1 cellular context compared by ENCODE assay signal in genomic region chr10:124035306-124035927, GRCh38.
TF ChIP-seq lines count a peak whose summit lies in the region.

No MANE protein-coding gene starts in this region.

TF ChIP-seq in GM23338, 12 proteins besides CTCF, POLR2A, EP300 and RAD21 (continued from another document):
- TF ChIP-seq ZNF462 (CRISPR knock-in tag; IDR thresholded peaks at IDR 0.05): no peak
- no peak for TF ChIP-seq ZNF331 (CRISPR knock-in tag; IDR thresholded peaks at IDR 0.05; ENCODE audit: low read depth)
- TF ChIP-seq POLR2AphosphoS5 (IDR thresholded peaks at IDR 0.05; ENCODE audit: low read depth): no peak
- TF ChIP-seq ETS1 (IDR thresholded peaks at IDR 0.05): no peak
- no peak for TF ChIP-seq JUNB (IDR thresholded peaks at IDR 0.05; ENCODE audit: unreplicated experiment)
- TF ChIP-seq STAT1 (IDR thresholded peaks at IDR 0.05; ENCODE audit: unreplicated experiment): no peak
- TF ChIP-seq NANOG (IDR thresholded peaks at IDR 0.05; ENCODE audit: borderline replicate concordance): no peak
- no peak for TF ChIP-seq EZH2 (IDR thresholded peaks at IDR 0.05; ENCODE audit: low read depth, unreplicated experiment)
- no peak for TF ChIP-seq ZNF114 (CRISPR knock-in tag; IDR thresholded peaks at IDR 0.05)
- no peak for TF ChIP-seq EZH2phosphoT487 (IDR thresholded peaks at IDR 0.05; ENCODE audit: unreplicated experiment)
- TF ChIP-seq, protein P1, sequence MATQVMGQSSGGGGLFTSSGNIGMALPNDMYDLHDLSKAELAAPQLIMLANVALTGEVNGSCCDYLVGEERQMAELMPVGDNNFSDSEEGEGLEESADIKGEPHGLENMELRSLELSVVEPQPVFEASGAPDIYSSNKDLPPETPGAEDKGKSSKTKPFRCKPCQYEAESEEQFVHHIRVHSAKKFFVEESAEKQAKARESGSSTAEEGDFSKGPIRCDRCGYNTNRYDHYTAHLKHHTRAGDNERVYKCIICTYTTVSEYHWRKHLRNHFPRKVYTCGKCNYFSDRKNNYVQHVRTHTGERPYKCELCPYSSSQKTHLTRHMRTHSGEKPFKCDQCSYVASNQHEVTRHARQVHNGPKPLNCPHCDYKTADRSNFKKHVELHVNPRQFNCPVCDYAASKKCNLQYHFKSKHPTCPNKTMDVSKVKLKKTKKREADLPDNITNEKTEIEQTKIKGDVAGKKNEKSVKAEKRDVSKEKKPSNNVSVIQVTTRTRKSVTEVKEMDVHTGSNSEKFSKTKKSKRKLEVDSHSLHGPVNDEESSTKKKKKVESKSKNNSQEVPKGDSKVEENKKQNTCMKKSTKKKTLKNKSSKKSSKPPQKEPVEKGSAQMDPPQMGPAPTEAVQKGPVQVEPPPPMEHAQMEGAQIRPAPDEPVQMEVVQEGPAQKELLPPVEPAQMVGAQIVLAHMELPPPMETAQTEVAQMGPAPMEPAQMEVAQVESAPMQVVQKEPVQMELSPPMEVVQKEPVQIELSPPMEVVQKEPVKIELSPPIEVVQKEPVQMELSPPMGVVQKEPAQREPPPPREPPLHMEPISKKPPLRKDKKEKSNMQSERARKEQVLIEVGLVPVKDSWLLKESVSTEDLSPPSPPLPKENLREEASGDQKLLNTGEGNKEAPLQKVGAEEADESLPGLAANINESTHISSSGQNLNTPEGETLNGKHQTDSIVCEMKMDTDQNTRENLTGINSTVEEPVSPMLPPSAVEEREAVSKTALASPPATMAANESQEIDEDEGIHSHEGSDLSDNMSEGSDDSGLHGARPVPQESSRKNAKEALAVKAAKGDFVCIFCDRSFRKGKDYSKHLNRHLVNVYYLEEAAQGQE (IDR thresholded peaks at IDR 0.05; ENCODE audit: unreplicated experiment): no peak
TF ChIP-seq in GM23338: peak in this region for 0.
